23 cellular contexts compared by ENCODE assay signal in the genomic region with DNA sequence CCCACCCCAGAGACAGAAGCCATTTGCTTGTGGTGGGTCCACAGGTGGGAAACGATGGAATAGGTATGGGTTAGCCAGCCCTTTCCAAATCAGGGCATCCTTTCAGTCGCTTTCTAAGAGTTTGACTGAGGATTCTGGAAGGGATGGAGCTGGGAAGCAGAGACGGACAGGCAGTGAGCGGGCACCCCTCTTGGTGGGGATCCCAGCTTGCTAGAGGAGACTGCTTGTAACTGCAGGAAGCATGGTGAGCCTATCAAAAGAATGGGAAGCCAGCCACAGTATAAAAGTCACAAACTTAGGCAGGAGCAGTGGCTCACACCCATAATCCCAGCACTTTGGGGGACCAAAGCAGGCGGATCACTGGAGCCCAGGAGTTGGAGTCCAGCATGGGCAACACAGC. TPM values are rescaled to one million over a fixed set of nuclear protein-coding genes. Genes with fewer than 3 reads are reported as not detected.
DNase-seq lines count a peak whose midpoint lies in the region; ATAC-seq, FAIRE-seq and TF ChIP-seq lines count a peak whose summit lies in the region.
"Had no signal": no experiment of that assay in that cellular context is flagged by ENCODE, and none has a peak within 500 bp of the region (broad histone marks: within the 10 kb centered on the region; RNA-seq: fewer than 3 reads in every experiment).

No MANE protein-coding gene starts in this region.

- POLR2A ChIA-PET in RWPE1 (lab: Yijun Ruan, JAX; ENCODE audit: low non-redundant PET): no interaction called here
- POLR2A ChIA-PET in H1 (lab: Charles Lee; ENCODE audit: partially characterized antibody): interaction anchor here (0.7 to 5.3 kb wide), 17 partner anchors 11 to 97 kb away, joined by 3 to 30 read pairs (median 4); partner anchors contain the start of genes CBX7 and RPL3

- no peaks in the 10 kb centered on the region for H3K9me2 ChIP-seq in GM23338 (ENCODE audit: insufficient read depth)
- H3K9me2 ChIP-seq: SK-N-SH had no signal

- no peak overlapping the region for H3K4ac ChIP-seq in H1 (replicated peaks; ENCODE audit: insufficient read length, low read depth, low read length)

- no peak for TF ChIP-seq POLR2A in H1 (IDR thresholded peaks at IDR 0.05; ENCODE audit: control extremely low read depth in 1 of 2, low read depth in 2 of 2, low read length in 2 of 2)

- H2BK20ac ChIP-seq in H1 (ENCODE audit: low read length): no peak overlapping the region

- no peak overlapping the region for H3K27ac Mint-ChIP-seq in GM23338
- H3K27ac Mint-ChIP-seq in stimulated activated effector memory CD8-positive, alpha-beta T cell treated with anti-CD3 and anti-CD28 coated beads, Interleukin-12 subunit alpha, Interleukin-12 subunit beta, amount 100 ng/mL, for 72 hours: peak overlapping the region; percentile 75
- no peak overlapping the region for H3K27ac Mint-ChIP-seq in activated naive CD4-positive, alpha-beta T cell treated with anti-CD3 and anti-CD28 coated beads, Interleukin-2, amount 10 ng/mL, durations not matched to agents 7 days and 5 days
- peak overlapping the region in 1 of 2 donors; percentile 35 for H3K27ac Mint-ChIP-seq in effector memory CD8-positive, alpha-beta T cell

- no peak overlapping the region for H3K4me3 Mint-ChIP-seq in GM23338
- H3K4me3 Mint-ChIP-seq in stimulated activated effector memory CD8-positive, alpha-beta T cell treated with anti-CD3 and anti-CD28 coated beads, Interleukin-12 subunit alpha, Interleukin-12 subunit beta, amount 100 ng/mL, for 72 hours: no peak overlapping the region
- no peak overlapping the region for H3K4me3 Mint-ChIP-seq in activated naive CD4-positive, alpha-beta T cell treated with anti-CD3 and anti-CD28 coated beads, Interleukin-2, amount 10 ng/mL, durations not matched to agents 7 days and 5 days
- H3K4me3 Mint-ChIP-seq in effector memory CD8-positive, alpha-beta T cell: no peak overlapping the region

- DNase-seq in GM23338 (ENCODE audit: low spot score): peak; percentile 68
- DNase-seq in RWPE1 (ENCODE audit: low spot score): no peak
- DNase-seq in H1 (ENCODE audit: low read depth in 1 of 2, low spot score in 2 of 2): no peak
- DNase-seq in stimulated activated effector memory CD8-positive, alpha-beta T cell treated with anti-CD3 and anti-CD28 coated beads, Interleukin-12 subunit alpha, Interleukin-12 subunit beta, amount 100 ng/mL, for 72 hours (ENCODE audit: low spot score in 2 of 2): no peak
- no peak for DNase-seq in C1 segment of cervical spinal cord (lab: John Stamatoyannopoulos, UW)
- DNase-seq in activated naive CD4-positive, alpha-beta T cell treated with anti-CD3 and anti-CD28 coated beads, Interleukin-2, amount 10 ng/mL, durations not matched to agents 7 days and 5 days: no peak
- DNase-seq in effector memory CD8-positive, alpha-beta T cell: no peak
- DNase-seq: AML-193, DMS53, GDM1, KG1, NCI-H1105, NCI-H146, NCI-H2029, NCI-H226, NCI-H510A treated with DMSO at 0.1 percent for 48 hours, NCI-H748 treated with DMSO at 0.1 percent for 48 hours, PC-9, SIG-M5, SK-N-SH had no signal

- FAIRE-seq in H1 (lab: Jason Lieb, UNC): no peak
- FAIRE-seq: D721Med had no signal

- H3K18ac ChIP-seq in H1 (ENCODE audit: extremely low read depth, low read length): no peak overlapping the region

- TF ChIP-seq CTCF in GM23338 (conservative IDR thresholded peaks at IDR 0.05; ENCODE audit: low read depth in 2 of 2) (no peak), RWPE1 (conservative IDR thresholded peaks at IDR 0.05; ENCODE audit: low read depth) (no peak), H1 (IDR thresholded peaks at IDR 0.05; ENCODE audit: control extremely low read depth in 1 of 3, insufficient read depth in 1 of 3, low read depth in 1 of 3, low read length in 3 of 3) (no peak)

- H2BK5ac ChIP-seq in H1 (ENCODE audit: low read depth, low read length): no peak overlapping the region

- H3K56ac ChIP-seq in H1 (replicated peaks; ENCODE audit: insufficient read length, low read depth, low read length): no peak overlapping the region

- no peaks in the 10 kb centered on the region for H3K9me3 ChIP-seq in H1 (ENCODE audit: insufficient read depth in 2 of 2, low read depth in 1 of 2, low read length in 1 of 2)
- H3K9me3 ChIP-seq: HAP-1, SK-N-SH had no signal

- 69% methylated on average over 5 of the region's 5 CpGs; no CpG with 5 or more reads in 1 of the 2 experiments for WGBS in H1 (ENCODE audit: extremely low coverage in 1 of 2, insufficient coverage in 1 of 2, insufficient read length in 1 of 2, insufficient replicate concordance in 2 of 2, low coverage in 1 of 2, low lambda C conversion rate in 2 of 2, missing lambda C conversion rate in 1 of 2), 2 experiments

- no peak overlapping the region for H3K23ac ChIP-seq in H1 (ENCODE audit: insufficient read length)

- H3K23me2 ChIP-seq in H1 (ENCODE audit: low read depth, low read length): no peaks in the 10 kb centered on the region; the same call in 1 of the 2 replicates

- H3K36me3 Mint-ChIP-seq in GM23338 (ENCODE audit: low read depth): no peaks in the 10 kb centered on the region
- peaks cover 12% of the 10 kb centered on the region for H3K36me3 Mint-ChIP-seq in stimulated activated effector memory CD8-positive, alpha-beta T cell treated with anti-CD3 and anti-CD28 coated beads, Interleukin-12 subunit alpha, Interleukin-12 subunit beta, amount 100 ng/mL, for 72 hours
- no peaks in the 10 kb centered on the region for H3K36me3 Mint-ChIP-seq in activated naive CD4-positive, alpha-beta T cell treated with anti-CD3 and anti-CD28 coated beads, Interleukin-2, amount 10 ng/mL, durations not matched to agents 7 days and 5 days
- peaks cover 7% of the 10 kb centered on the region for H3K36me3 Mint-ChIP-seq in effector memory CD8-positive, alpha-beta T cell (ENCODE audit: insufficient read depth)

- H3K4me1 ChIP-seq in GM23338 (ENCODE audit: insufficient read depth): peaks cover 33% of the 10 kb centered on the region
- peaks cover 0 to 25% (median 19%) of the 10 kb centered on the region in 4 experiments; a peak in 6 of 7 replicates for H3K4me1 ChIP-seq in H1 (replicated peaks in 1 of 4; ENCODE audit: control insufficient read depth in 3 of 4, insufficient read depth in 4 of 4, low read length in 3 of 4)
- H3K4me1 ChIP-seq: HAP-1 had no signal

- CTCF ChIA-PET in RWPE1 (lab: Yijun Ruan, JAX) (no interaction called here), H1 (lab: Charles Lee; ENCODE audit: partially characterized antibody) (interaction anchor here (0.7 to 4.5 kb wide), 16 partner anchors 10 to 140 kb away, joined by 3 to 35 read pairs (median 4); no protein-coding TSS in a partner anchor)
- CTCF ChIA-PET in activated naive CD4-positive, alpha-beta T cell treated with anti-CD3 and anti-CD28 coated beads, Interleukin-2, amount 10 ng/mL, durations not matched to agents 7 days and 5 days (lab: Charles Lee): no interaction called here

- H3K79me2 ChIP-seq in GM23338 (replicated peaks; ENCODE audit: insufficient read depth) (no peaks in the 10 kb centered on the region), H1 (ENCODE audit: control insufficient read depth in 1 of 2, insufficient read depth in 2 of 2, low read length in 2 of 2) (no peaks in the 10 kb centered on the region)

- H2AFZ ChIP-seq in GM23338 (no peak overlapping the region), H1 (ENCODE audit: low read length) (no peak overlapping the region)
- H2AFZ ChIP-seq: PC-9 had no signal

- H3K36me3 ChIP-seq in GM23338 (ENCODE audit: insufficient read depth) (no peaks in the 10 kb centered on the region), H1 (ENCODE audit: control insufficient read depth in 2 of 4, insufficient read depth in 4 of 4, low read length in 3 of 4) (no peaks in the 10 kb centered on the region)
- H3K36me3 ChIP-seq: HAP-1 had no signal

- H2BK12ac ChIP-seq in H1 (ENCODE audit: low read depth, low read length): no peak overlapping the region

- peak in 1 of 2 experiments; percentile 17; a peak in 1 of 4 replicates for TF ChIP-seq RAD21 in H1 (IDR thresholded peaks at IDR 0.05 in 1 of 2, conservative IDR thresholded peaks at IDR 0.05 in 1 of 2; ENCODE audit: low read depth in 2 of 2, low read length in 2 of 2)

- H3K14ac ChIP-seq in H1 (ENCODE audit: insufficient read length): no peak overlapping the region

- H3K4me3 ChIP-seq in GM23338 (no peak overlapping the region), H1 (ENCODE audit: extremely low read depth in 1 of 4, insufficient read depth in 2 of 4, low read depth in 3 of 4, low read length in 4 of 4) (no peak overlapping the region)
- H3K4me3 ChIP-seq: HAP-1, PC-9 had no signal

- no peaks in the 10 kb centered on the region for H4K20me1 ChIP-seq in GM23338 (replicated peaks; ENCODE audit: insufficient read depth)
- H4K20me1 ChIP-seq in H1 (replicated peaks in 1 of 2; ENCODE audit: control insufficient read depth in 1 of 2, insufficient read depth in 2 of 2, low read length in 2 of 2): peaks cover 0 to 2% of the 10 kb centered on the region in 2 experiments

- H4K91ac ChIP-seq in H1 (replicated peaks; ENCODE audit: insufficient read length, low read length): no peak overlapping the region

- H3K27me3 Mint-ChIP-seq in GM23338 (ENCODE audit: insufficient read depth, low read depth, poor library complexity): peaks cover 40% of the 10 kb centered on the region
- H3K27me3 Mint-ChIP-seq in activated naive CD4-positive, alpha-beta T cell treated with anti-CD3 and anti-CD28 coated beads, Interleukin-2, amount 10 ng/mL, durations not matched to agents 7 days and 5 days: peaks cover 95% of the 10 kb centered on the region
- peaks cover 14 to 15% of the 10 kb centered on the region in 2 donors for H3K27me3 Mint-ChIP-seq in effector memory CD8-positive, alpha-beta T cell

- no peak for TF ChIP-seq EP300 in H1 (IDR thresholded peaks at IDR 0.05; ENCODE audit: borderline replicate concordance in 1 of 2, low read depth in 2 of 2, low read length in 2 of 2)

- H3K27me3 ChIP-seq in GM23338 (ENCODE audit: insufficient read depth) (peaks cover 32% of the 10 kb centered on the region), H1 (replicated peaks in 1 of 4; ENCODE audit: control insufficient read depth in 3 of 4, extremely low read depth in 1 of 4, insufficient read depth in 3 of 4, low read length in 3 of 4) (peaks cover 4 to 34% (median 22%) of the 10 kb centered on the region in 4 experiments)

- H2AK5ac ChIP-seq in H1 (ENCODE audit: low read depth, low read length): no peak overlapping the region

- no peak overlapping the region for H3K9ac ChIP-seq in H1 (replicated peaks in 1 of 4; ENCODE audit: extremely low read depth in 1 of 4, low read depth in 3 of 4, low read length in 3 of 4)
- H3K9ac ChIP-seq: SK-N-SH had no signal

- H4K8ac ChIP-seq in H1 (ENCODE audit: extremely low read depth, insufficient read depth, low read length): no peak overlapping the region; the same call in 1 of the 2 replicates

- no peaks in the 10 kb centered on the region for H3K79me1 ChIP-seq in H1 (ENCODE audit: low read depth, low read length)

- H2BK120ac ChIP-seq in H1 (replicated peaks; ENCODE audit: low read depth, low read length): no peak overlapping the region

- no peaks in the 10 kb centered on the region for H3K9me3 Mint-ChIP-seq in GM23338
- no peaks in the 10 kb centered on the region for H3K9me3 Mint-ChIP-seq in stimulated activated effector memory CD8-positive, alpha-beta T cell treated with anti-CD3 and anti-CD28 coated beads, Interleukin-12 subunit alpha, Interleukin-12 subunit beta, amount 100 ng/mL, for 72 hours
- no peaks in the 10 kb centered on the region for H3K9me3 Mint-ChIP-seq in activated naive CD4-positive, alpha-beta T cell treated with anti-CD3 and anti-CD28 coated beads, Interleukin-2, amount 10 ng/mL, durations not matched to agents 7 days and 5 days
- H3K9me3 Mint-ChIP-seq in effector memory CD8-positive, alpha-beta T cell: no peaks in the 10 kb centered on the region

- peak; percentile 22 for ATAC-seq in GM23338
- ATAC-seq in stimulated activated effector memory CD8-positive, alpha-beta T cell treated with anti-CD3 and anti-CD28 coated beads, Interleukin-12 subunit alpha, Interleukin-12 subunit beta, amount 100 ng/mL, for 72 hours: no peak
- no peak for ATAC-seq in effector memory CD8-positive, alpha-beta T cell (replicated peaks)

- peaks cover 43% of the 10 kb centered on the region for H3K4me1 Mint-ChIP-seq in GM23338
- peaks cover 42% of the 10 kb centered on the region for H3K4me1 Mint-ChIP-seq in stimulated activated effector memory CD8-positive, alpha-beta T cell treated with anti-CD3 and anti-CD28 coated beads, Interleukin-12 subunit alpha, Interleukin-12 subunit beta, amount 100 ng/mL, for 72 hours
- peaks cover 29% of the 10 kb centered on the region for H3K4me1 Mint-ChIP-seq in activated naive CD4-positive, alpha-beta T cell treated with anti-CD3 and anti-CD28 coated beads, Interleukin-2, amount 10 ng/mL, durations not matched to agents 7 days and 5 days
- peaks cover 27 to 39% of the 10 kb centered on the region in 2 donors for H3K4me1 Mint-ChIP-seq in effector memory CD8-positive, alpha-beta T cell (ENCODE audit: low read depth in 2 of 2)

- H3K4me2 ChIP-seq in GM23338: peak overlapping the region; percentile 10; the same call in 1 of the 2 replicates
- no peak overlapping the region for H3K4me2 ChIP-seq in H1 (ENCODE audit: insufficient read depth in 1 of 2, low read depth in 2 of 2, low read length in 2 of 2)
- H3K4me2 ChIP-seq: PC-9, SK-N-SH had no signal

- 0 out of 2 replicates have a peak, but pooled peaks cover 5% of the 10 kb centered on the region for H3F3A ChIP-seq in GM23338 (replicated peaks; ENCODE audit: low read depth)

- H2BK15ac ChIP-seq in H1 (ENCODE audit: low read length): no peak overlapping the region

- no peak overlapping the region for H3K27ac ChIP-seq in GM23338 (ENCODE audit: low read depth)
- H3K27ac ChIP-seq in RWPE1: peak overlapping the region; percentile 16; the same call in 1 of the 2 replicates
- H3K27ac ChIP-seq in H1 (ENCODE audit: low read depth, low read length): no peak overlapping the region
- H3K27ac ChIP-seq: C4-2B, PC-9 had no signal

- H4K5ac ChIP-seq in H1 (ENCODE audit: insufficient read length, low read depth, low read length): no peak overlapping the region

RNA-seq across cellular contexts. Expression of gene PDGFB, which starts 6.1 kb away (rescaled TPM):
- 5.2 and 8.0 TPM in 2 replicates for total RNA-seq in GM23338 (2014; rRNA removed; shearing (Covaris generic))
- polyA plus RNA-seq in GM23338 (2016; fragmentation: Nextera tagmentation; extraction: Ambion mirVana) (1.9 and 2.2 TPM in 2 replicates), H1 (2011; rRNA removed) (3.9 and 5.5 TPM in 2 replicates)
- total RNA-seq in H1 (2021; fragmentation: NEBNext Ultra II Directional; extraction: Animal tissue kit (Norgen Biotek cat#: 25700)): 8.5 and 9.6 TPM in 2 replicates
- polyA plus RNA-seq in H1 (2011; cell fraction: cytosol; rRNA removed): 6.1 TPM
- polyA plus RNA-seq in H1 (2011; cell fraction: nucleus; rRNA removed): 10.9 TPM
- 2.6 to 3.9 TPM (median 3.8 TPM) in 4 replicates for polyA plus RNA-seq in H1 (2012, experiment 1 of 2)
- 4.1 TPM for polyA plus RNA-seq in H1 (2012, experiment 2 of 2)
- 4.9 TPM for polyA plus RNA-seq in H1 (2013, experiment 1 of 2)
- 6.0 TPM for polyA plus RNA-seq in H1 (2013, experiment 2 of 2)
- polyA minus RNA-seq in H1 (2011; rRNA and poly(A)+ RNA removed): 3.0 and 5.3 TPM in 2 replicates
- 5.7 TPM for polyA minus RNA-seq in H1 (2011; cell fraction: cytosol; rRNA and poly(A)+ RNA removed)
- polyA minus RNA-seq in H1 (2011; cell fraction: nucleus; rRNA and poly(A)+ RNA removed): 3.5 TPM
